ENCODE assay signal across 2 cellular contexts in genomic region chr7:157348548-157348947, GRCh38.
TF ChIP-seq lines count a peak whose summit lies in the region.

No MANE protein-coding gene starts in this region.

TF ChIP-seq in GM23338, 12 proteins besides CTCF, POLR2A, EP300 and RAD21:
- no peak for TF ChIP-seq JUNB (IDR thresholded peaks at IDR 0.05; ENCODE audit: unreplicated experiment)
- TF ChIP-seq STAT1 (IDR thresholded peaks at IDR 0.05; ENCODE audit: unreplicated experiment) = no peak
- no peak for TF ChIP-seq ZNF462 (CRISPR knock-in tag; IDR thresholded peaks at IDR 0.05)
- TF ChIP-seq, protein P1, sequence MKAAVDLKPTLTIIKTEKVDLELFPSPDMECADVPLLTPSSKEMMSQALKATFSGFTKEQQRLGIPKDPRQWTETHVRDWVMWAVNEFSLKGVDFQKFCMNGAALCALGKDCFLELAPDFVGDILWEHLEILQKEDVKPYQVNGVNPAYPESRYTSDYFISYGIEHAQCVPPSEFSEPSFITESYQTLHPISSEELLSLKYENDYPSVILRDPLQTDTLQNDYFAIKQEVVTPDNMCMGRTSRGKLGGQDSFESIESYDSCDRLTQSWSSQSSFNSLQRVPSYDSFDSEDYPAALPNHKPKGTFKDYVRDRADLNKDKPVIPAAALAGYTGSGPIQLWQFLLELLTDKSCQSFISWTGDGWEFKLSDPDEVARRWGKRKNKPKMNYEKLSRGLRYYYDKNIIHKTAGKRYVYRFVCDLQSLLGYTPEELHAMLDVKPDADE (IDR thresholded peaks at IDR 0.05) = no peak
- TF ChIP-seq ZNF331 (CRISPR knock-in tag; IDR thresholded peaks at IDR 0.05; ENCODE audit: low read depth) = no peak
- TF ChIP-seq CREB1 (CRISPR knock-in tag; IDR thresholded peaks at IDR 0.05; ENCODE audit: low read depth) = no peak
- TF ChIP-seq EZH2phosphoT487 (IDR thresholded peaks at IDR 0.05; ENCODE audit: unreplicated experiment) = no peak
- TF ChIP-seq ZNF114 (CRISPR knock-in tag; IDR thresholded peaks at IDR 0.05) = no peak
- no peak for TF ChIP-seq NANOG (IDR thresholded peaks at IDR 0.05; ENCODE audit: borderline replicate concordance)
- TF ChIP-seq, protein P2, sequence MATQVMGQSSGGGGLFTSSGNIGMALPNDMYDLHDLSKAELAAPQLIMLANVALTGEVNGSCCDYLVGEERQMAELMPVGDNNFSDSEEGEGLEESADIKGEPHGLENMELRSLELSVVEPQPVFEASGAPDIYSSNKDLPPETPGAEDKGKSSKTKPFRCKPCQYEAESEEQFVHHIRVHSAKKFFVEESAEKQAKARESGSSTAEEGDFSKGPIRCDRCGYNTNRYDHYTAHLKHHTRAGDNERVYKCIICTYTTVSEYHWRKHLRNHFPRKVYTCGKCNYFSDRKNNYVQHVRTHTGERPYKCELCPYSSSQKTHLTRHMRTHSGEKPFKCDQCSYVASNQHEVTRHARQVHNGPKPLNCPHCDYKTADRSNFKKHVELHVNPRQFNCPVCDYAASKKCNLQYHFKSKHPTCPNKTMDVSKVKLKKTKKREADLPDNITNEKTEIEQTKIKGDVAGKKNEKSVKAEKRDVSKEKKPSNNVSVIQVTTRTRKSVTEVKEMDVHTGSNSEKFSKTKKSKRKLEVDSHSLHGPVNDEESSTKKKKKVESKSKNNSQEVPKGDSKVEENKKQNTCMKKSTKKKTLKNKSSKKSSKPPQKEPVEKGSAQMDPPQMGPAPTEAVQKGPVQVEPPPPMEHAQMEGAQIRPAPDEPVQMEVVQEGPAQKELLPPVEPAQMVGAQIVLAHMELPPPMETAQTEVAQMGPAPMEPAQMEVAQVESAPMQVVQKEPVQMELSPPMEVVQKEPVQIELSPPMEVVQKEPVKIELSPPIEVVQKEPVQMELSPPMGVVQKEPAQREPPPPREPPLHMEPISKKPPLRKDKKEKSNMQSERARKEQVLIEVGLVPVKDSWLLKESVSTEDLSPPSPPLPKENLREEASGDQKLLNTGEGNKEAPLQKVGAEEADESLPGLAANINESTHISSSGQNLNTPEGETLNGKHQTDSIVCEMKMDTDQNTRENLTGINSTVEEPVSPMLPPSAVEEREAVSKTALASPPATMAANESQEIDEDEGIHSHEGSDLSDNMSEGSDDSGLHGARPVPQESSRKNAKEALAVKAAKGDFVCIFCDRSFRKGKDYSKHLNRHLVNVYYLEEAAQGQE (IDR thresholded peaks at IDR 0.05; ENCODE audit: unreplicated experiment) = no peak
- no peak for TF ChIP-seq EZH2 (IDR thresholded peaks at IDR 0.05; ENCODE audit: low read depth, unreplicated experiment)
- TF ChIP-seq POLR2AphosphoS5 (IDR thresholded peaks at IDR 0.05; ENCODE audit: low read depth) = no peak

TF ChIP-seq in K562, 482 proteins besides CTCF, POLR2A, EP300 and RAD21:
- TF ChIP-seq POLR2AphosphoS5 (IDR thresholded peaks at IDR 0.05; ENCODE audit: control insufficient read depth, insufficient read depth, low read depth, low read length) (0 out of 2 replicates have a peak, but pooled peaks have one; percentile 9), MTF1 (CRISPR knock-in tag; IDR thresholded peaks at IDR 0.05; ENCODE audit: borderline replicate concordance) (no peak)
